ENCODE assay signal across 24 cellular contexts in genomic region chr14:33847066-33847465, GRCh38.
DNase-seq lines count a peak whose midpoint lies in the region; ATAC-seq and TF ChIP-seq lines count a peak whose summit lies in the region.
"Had no signal": no experiment of that assay in that cellular context is flagged by ENCODE, and none has a peak within 500 bp of the region (broad histone marks: within the 10 kb centered on the region; RNA-seq: fewer than 3 reads in every experiment).

No MANE protein-coding gene starts in this region.

- DNase-seq in GM04503 (ENCODE audit: low read depth) (peak; percentile 15), NCI-H526 (lab: John Stamatoyannopoulos, UW) (peak; percentile 24 to 26), astrocyte of the spinal cord (ENCODE audit: low read depth, low spot score) (peak; percentile 17), NCI-H69 (lab: John Stamatoyannopoulos, UW) (no peak), left colon (no peak), GM13976 (ENCODE audit: low spot score) (no peak)
- DNase-seq: activated CD4-positive, alpha-beta T cell treated with anti-CD3 and anti-CD28 coated beads for 4 hours; activated CD8-positive, alpha-beta memory T cell treated with anti-CD3 and anti-CD28 coated beads for 24 hours; activated effector memory CD4-positive, alpha-beta T cell treated with anti-CD3 and anti-CD28 coated beads, Interleukin-2, amount 50 U/mL, for 16 hours; activated naive CD8-positive, alpha-beta T cell treated with anti-CD3 and anti-CD28 coated beads for 36 hours; brain microvascular endothelial cell; Calu3; colonic mucosa; endodermal cell; esophagus squamous epithelium; naive B cell; NCI-H1092 treated with DMSO at 0.1 percent for 48 hours; NCI-H2029; NCI-H345; stimulated activated naive CD4-positive, alpha-beta T cell had no signal

- H3K4me3 ChIP-seq in astrocyte of the spinal cord (ENCODE audit: low read depth, low read length): no peak overlapping the region
- H3K4me3 ChIP-seq: colonic mucosa, esophagus squamous epithelium, prostate gland, SK-N-MC, thoracic aorta had no signal

- peak overlapping the region; percentile 92 for H3K27ac ChIP-seq in layer of hippocampus (ENCODE audit: low read depth, low read length)
- H3K27ac ChIP-seq: brain microvascular endothelial cell, colonic mucosa, esophagus squamous epithelium, prostate gland, SK-N-MC, thoracic aorta had no signal

- in situ Hi-C loops in astrocyte of the spinal cord (cut with HindIII; ENCODE audit: low sequenced_read_pairs): no loop called here
- in situ Hi-C loops in GM13976 (cut with MboI; ENCODE audit: low sequenced_read_pairs, unreplicated experiment): loop anchor here (10.0 kb wide), 1 partner anchor 378 kb away; no protein-coding TSS in a partner anchor

- H3K27me3 ChIP-seq in layer of hippocampus (ENCODE audit: control insufficient read depth, insufficient read depth, low read length): no peaks in the 10 kb centered on the region
- H3K27me3 ChIP-seq: brain microvascular endothelial cell, colonic mucosa, esophagus squamous epithelium had no signal

- ATAC-seq in left colon: no peak

- intact Hi-C loops in left colon (cut with DNase I, micrococcal nuclease): no loop called here

- TF ChIP-seq CTCF in astrocyte of the spinal cord (IDR thresholded peaks at IDR 0.05; ENCODE audit: low read depth, low read length) (no peak), GM13976 (IDR thresholded peaks at IDR 0.05; ENCODE audit: borderline replicate concordance, control extremely low read depth, extremely low read depth, insufficient read depth, missing control alignments) (no peak)

Comparison
In these comparisons a context has a peak if more than half of its experiments do, and no peak if none do; other contexts are left out.
1. DNase-seq: peak in GM04503 (single experiment), NCI-H526 (2 of 2) and astrocyte of the spinal cord (single experiment); none in NCI-H69 (single experiment), left colon (0 of 2) and GM13976 (single experiment).